9 cellular contexts compared by ENCODE assay signal in the genomic region with DNA sequence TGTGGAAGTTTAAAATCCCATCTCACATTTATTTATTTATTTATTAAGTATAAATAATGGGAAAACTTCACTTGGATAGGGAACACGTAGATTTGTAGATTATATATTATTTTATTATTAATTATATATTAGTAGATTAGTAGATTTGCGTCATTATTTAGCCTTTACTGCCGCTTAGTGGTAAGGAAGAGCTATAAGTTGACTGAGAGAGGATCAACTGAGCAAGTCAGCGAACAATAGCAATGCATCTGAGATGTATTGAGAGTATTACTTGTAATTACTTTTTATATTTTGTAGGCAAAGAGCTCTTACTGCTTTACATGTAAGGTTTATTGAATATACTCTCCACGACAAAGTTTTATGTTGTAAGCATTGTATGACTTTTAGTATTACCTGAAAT.
DNase-seq lines count a peak whose midpoint lies in the region; FAIRE-seq and TF ChIP-seq lines count a peak whose summit lies in the region.
"Had no signal": no experiment of that assay in that cellular context is flagged by ENCODE, and none has a peak within 500 bp of the region (broad histone marks: within the 10 kb centered on the region; RNA-seq: fewer than 3 reads in every experiment).

No MANE protein-coding gene starts in this region.

- no peak overlapping the region for H3K4me3 ChIP-seq in GM23248
- H3K4me3 ChIP-seq: SJCRH30 had no signal

- no peak overlapping the region for H3K27ac ChIP-seq in GM23248
- H3K27ac ChIP-seq: SJCRH30 had no signal

- no peak overlapping the region for H2AFZ ChIP-seq in GM23248

- H3K9me3 Mint-ChIP-seq in endothelial cell (ENCODE audit: unreplicated experiment), result no peaks in the 10 kb centered on the region

- H3K9ac ChIP-seq in GM23248, result no peak overlapping the region

- no peak for TF ChIP-seq CTCF in endothelial cell (IDR thresholded peaks at IDR 0.05; ENCODE audit: unreplicated experiment)

- H3K36me3 Mint-ChIP-seq in endothelial cell (ENCODE audit: low read depth, unreplicated experiment), result no peaks in the 10 kb centered on the region

- no peak overlapping the region for H3K27ac Mint-ChIP-seq in endothelial cell (ENCODE audit: unreplicated experiment)

- peaks cover 22% of the 10 kb centered on the region for H3K27me3 ChIP-seq in GM23248 (replicated peaks; ENCODE audit: insufficient read depth)
- H3K27me3 ChIP-seq: SJCRH30 had no signal

- H3K4me2 ChIP-seq in GM23248 (ENCODE audit: unreplicated experiment), result no peak overlapping the region

- H3K79me2 ChIP-seq in GM23248 (ENCODE audit: insufficient read depth), result no peaks in the 10 kb centered on the region

- H4K20me1 ChIP-seq in GM23248 (ENCODE audit: insufficient read depth), result no peaks in the 10 kb centered on the region

- H3K4me3 Mint-ChIP-seq in endothelial cell (ENCODE audit: unreplicated experiment), result no peak overlapping the region

- no peaks in the 10 kb centered on the region for H3K4me1 ChIP-seq in GM23248 (ENCODE audit: insufficient read depth)
- H3K4me1 ChIP-seq: SJCRH30 had no signal

- DNase-seq in AG08395 (ENCODE audit: low spot score), result peak; percentile 27
- peak; percentile 65 for DNase-seq in GM23248
- DNase-seq in SK-MEL-5 (ENCODE audit: low read depth, low spot score), result peak; percentile 49
- DNase-seq in hepatic stellate cell (ENCODE audit: low spot score), result peak; percentile 7
- no peak for DNase-seq in COLO668 (lab: John Stamatoyannopoulos, UW; ENCODE audit: unreplicated experiment)
- DNase-seq in GM12891 (ENCODE audit: insufficient read length, low spot score), result no peak
- no peak for DNase-seq in endothelial cell (ENCODE audit: low spot score)
- DNase-seq in activated naive CD4-positive, alpha-beta T cell treated with Interleukin-2 at 50 U/mL for 16 hours, result no peak

- no peaks in the 10 kb centered on the region for H3K9me3 ChIP-seq in GM23248 (ENCODE audit: low read depth)
- H3K9me3 ChIP-seq: SJCRH30 had no signal

- no peaks in the 10 kb centered on the region for H3K4me1 Mint-ChIP-seq in endothelial cell (ENCODE audit: unreplicated experiment)

- H3F3A ChIP-seq in GM23248 (ENCODE audit: insufficient read depth), result no peaks in the 10 kb centered on the region

- no peaks in the 10 kb centered on the region for H3K27me3 Mint-ChIP-seq in endothelial cell (ENCODE audit: unreplicated experiment)

- TF ChIP-seq POLR2A in GM12891 (IDR thresholded peaks at IDR 0.05; ENCODE audit: low read depth, low read length), result no peak

- no peaks in the 10 kb centered on the region for H3K9me2 ChIP-seq in GM23248 (ENCODE audit: insufficient read depth)

- WGBS in GM23248 (ENCODE audit: low coverage in 1 of 2, low lambda C conversion rate in 2 of 2, missing lambda C conversion rate in 2 of 2), 2 experiments, result 1% methylated on average over 5 of the region's 5 CpGs

- no peak for FAIRE-seq in GM12891 (lab: Jason Lieb, UNC)

- in situ Hi-C loops in GM23248 (cut with MboI) (no loop called here), SK-MEL-5 (cut with HindIII; ENCODE audit: low pct_unique_long_range_greater_than_20kb, low sequenced_read_pairs) (no loop called here)

- H3K36me3 ChIP-seq in GM23248 (ENCODE audit: low read depth), result no peaks in the 10 kb centered on the region
- H3K36me3 ChIP-seq: SJCRH30 had no signal

TF ChIP-seq in GM12891, 5 proteins besides CTCF, POLR2A, EP300 and RAD21:
- no peak for TF ChIP-seq PAX5 (IDR thresholded peaks at IDR 0.05; ENCODE audit: insufficient read depth, low read length, severe bottlenecking)
- no peak for TF ChIP-seq POU2F2 (IDR thresholded peaks at IDR 0.05; ENCODE audit: low read depth, low read length)
- TF ChIP-seq TAF1 (IDR thresholded peaks at IDR 0.05; ENCODE audit: low read depth, low read length), result no peak
- no peak for TF ChIP-seq SPI1 (IDR thresholded peaks at IDR 0.05; ENCODE audit: low read depth, low read length)
- no peak for TF ChIP-seq POLR2AphosphoS5 (IDR thresholded peaks at IDR 0.05; ENCODE audit: low read depth, low read length)
TF ChIP-seq in GM12891: peak in this region for 0.

Comparison
In these comparisons a context has a peak if more than half of its experiments do, and no peak if none do; other contexts are left out.
1. DNase-seq: peak in AG08395 (single experiment), GM23248 (single experiment), SK-MEL-5 (single experiment) and hepatic stellate cell (single experiment); none in COLO668 (single experiment), GM12891 (single experiment), endothelial cell (single experiment) and activated naive CD4-positive, alpha-beta T cell treated with Interleukin-2 at 50 U/mL for 16 hours (single experiment).